Comparison of ENCODE assay signal across 21 cellular contexts in genomic region chr1:194117582-194117981, GRCh38.
DNase-seq lines count a peak whose midpoint lies in the region; ATAC-seq, FAIRE-seq and TF ChIP-seq lines count a peak whose summit lies in the region.
"Had no signal": no experiment of that assay in that cellular context is flagged by ENCODE, and none has a peak within 500 bp of the region (broad histone marks: within the 10 kb centered on the region; RNA-seq: fewer than 3 reads in every experiment).

No MANE protein-coding gene starts in this region.

- H3K4me2 ChIP-seq in KMS-11 (no peak overlapping the region), GM12878 (ENCODE audit: control insufficient read depth, insufficient read depth) (no peak overlapping the region), neural progenitor cell (no peak overlapping the region)

- H3K27ac ChIP-seq in KMS-11 (no peak overlapping the region), GM12878 (ENCODE audit: control insufficient read depth, insufficient read depth) (no peak overlapping the region), neural progenitor cell (no peak overlapping the region)
- H3K27ac ChIP-seq: left lung, right atrium auricular region, stomach had no signal

- no peaks in the 10 kb centered on the region for H3K36me3 Mint-ChIP-seq in neural progenitor cell
- H3K36me3 Mint-ChIP-seq: naive B cell had no signal

- DNase-seq in GM06990 (ENCODE audit: extremely low read depth, insufficient read length) (no peak), GM12878 (ENCODE audit: low read depth, low spot score) (no peak), neural progenitor cell (ENCODE audit: low spot score) (peak; percentile 39), kidney tubule cell (ENCODE audit: low spot score) (no peak), GM19238 (ENCODE audit: insufficient read length, low spot score) (no peak)
- DNase-seq: activated CD8-positive, alpha-beta memory T cell treated with anti-CD3 and anti-CD28 coated beads for 24 hours; activated naive CD4-positive, alpha-beta T cell; GF-D8; head of caudate nucleus; naive B cell; NCI-H1105; NCI-H510A treated with DMSO at 0.1 percent for 48 hours; SHP77 treated with DMSO at 0.1 percent for 48 hours; stomach had no signal

- H4K20me1 ChIP-seq in KMS-11 (ENCODE audit: insufficient read depth), result no peaks in the 10 kb centered on the region
- H4K20me1 ChIP-seq in GM12878 (ENCODE audit: control insufficient read depth, insufficient read depth), result no peaks in the 10 kb centered on the region
- H4K20me1 ChIP-seq in neural progenitor cell (ENCODE audit: low read depth), result no peaks in the 10 kb centered on the region

- peaks cover 2% of the 10 kb centered on the region for H3K27me3 Mint-ChIP-seq in neural progenitor cell (ENCODE audit: insufficient read depth, low read depth)

- H3K4me3 ChIP-seq in GM06990 (replicated peaks; ENCODE audit: low read depth, low read length), result no peak overlapping the region
- no peak overlapping the region for H3K4me3 ChIP-seq in KMS-11 (IDR thresholded peaks at IDR 0.05; ENCODE audit: insufficient read depth, low read depth, low read length)
- no peak overlapping the region for H3K4me3 ChIP-seq in GM12878
- H3K4me3 ChIP-seq in neural progenitor cell, result no peak overlapping the region
- H3K4me3 ChIP-seq: left lung, right atrium auricular region, stomach had no signal

- 48% methylated on average over 8 of the region's 8 CpGs for WGBS in GM12878 (ENCODE audit: insufficient coverage, insufficient replicate concordance, low lambda C conversion rate, missing lambda C conversion rate)

- H3K36me3 ChIP-seq in GM06990 (ENCODE audit: control insufficient read depth, insufficient read depth, low read length), result no peaks in the 10 kb centered on the region
- no peaks in the 10 kb centered on the region; the same call in 1 of the 2 replicates for H3K36me3 ChIP-seq in KMS-11 (ENCODE audit: insufficient read depth)
- no peaks in the 10 kb centered on the region for H3K36me3 ChIP-seq in GM12878 (ENCODE audit: control insufficient read depth in 2 of 2, insufficient read depth in 2 of 2, low read length in 1 of 2)
- no peaks in the 10 kb centered on the region for H3K36me3 ChIP-seq in neural progenitor cell
- H3K36me3 ChIP-seq: left lung, right atrium auricular region, stomach had no signal

- RAD21 ChIA-PET in GM12878 (lab: Charles Lee; ENCODE audit: unreplicated experiment), result no interaction called here

- SMC1A ChIA-PET in GM12878 (lab: Charles Lee; ENCODE audit: uncharacterized antibody, unreplicated experiment), result no interaction called here

- H3K9me3 Mint-ChIP-seq in neural progenitor cell, result no peaks in the 10 kb centered on the region

- H3K27ac Mint-ChIP-seq in neural progenitor cell, result no peak overlapping the region
- H3K27ac Mint-ChIP-seq: naive B cell had no signal

- TF ChIP-seq EP300 in GM12878 (IDR thresholded peaks at IDR 0.05; ENCODE audit: borderline replicate concordance in 1 of 2, control insufficient read depth in 1 of 2, low read depth in 2 of 2, low read length in 2 of 2), result no peak

- no peak overlapping the region for H3K4me3 Mint-ChIP-seq in neural progenitor cell

- FAIRE-seq in GM12878 (lab: Jason Lieb, UNC), result no peak
- FAIRE-seq: bronchial epithelial cell, HTR-8/SVneo had no signal

- H3K27me3 ChIP-seq in GM06990 (replicated peaks; ENCODE audit: control insufficient read depth, insufficient read depth, low read length), result no peaks in the 10 kb centered on the region
- no peaks in the 10 kb centered on the region for H3K27me3 ChIP-seq in KMS-11 (ENCODE audit: insufficient read depth, low read depth)
- H3K27me3 ChIP-seq in GM12878 (replicated peaks in 1 of 2; ENCODE audit: control insufficient read depth in 2 of 2, insufficient read depth in 2 of 2, low read length in 1 of 2), result no peaks in the 10 kb centered on the region
- H3K27me3 ChIP-seq in neural progenitor cell, result no peaks in the 10 kb centered on the region
- H3K27me3 ChIP-seq: left lung, right atrium auricular region, stomach had no signal

- BruUV-seq in GM12878 (replicated peaks; lab: Mats Ljungman, UMichigan), result no TSS peak

- no peaks in the 10 kb centered on the region for H3K79me2 ChIP-seq in KMS-11 (ENCODE audit: insufficient read depth, low read depth)
- H3K79me2 ChIP-seq in GM12878 (ENCODE audit: control insufficient read depth, insufficient read depth, low read length), result no peaks in the 10 kb centered on the region
- no peaks in the 10 kb centered on the region for H3K79me2 ChIP-seq in neural progenitor cell (ENCODE audit: low read depth)

- intact Hi-C loops in GM12878 (cut with micrococcal nuclease; ENCODE audit: unreplicated experiment), result no loop called here

- ATAC-seq in GM12878, result peak; percentile 68
- no peak for ATAC-seq in GM18520 (IDR thresholded peaks at IDR 0.05; ENCODE audit: unreplicated experiment)
- ATAC-seq in GM18517 (IDR thresholded peaks at IDR 0.05; ENCODE audit: unreplicated experiment), result no peak
- ATAC-seq: left lung had no signal

- no peak for TF ChIP-seq RAD21 in GM12878 (IDR thresholded peaks at IDR 0.05; ENCODE audit: insufficient read depth, low read depth, low read length)

- H3K4me1 ChIP-seq in KMS-11 (ENCODE audit: low read depth, poor library complexity, severe bottlenecking) (no peaks in the 10 kb centered on the region), GM12878 (ENCODE audit: control insufficient read depth, insufficient read depth, low read length) (no peaks in the 10 kb centered on the region), neural progenitor cell (no peaks in the 10 kb centered on the region)
- H3K4me1 ChIP-seq: left lung, right atrium auricular region, stomach had no signal

- TF ChIP-seq POLR2A in GM12878 (IDR thresholded peaks at IDR 0.05; ENCODE audit: low read depth, low read length), result no peak

- no peak overlapping the region for H3K9ac ChIP-seq in KMS-11
- no peak overlapping the region for H3K9ac ChIP-seq in GM12878 (ENCODE audit: control insufficient read depth, insufficient read depth, low read length)
- H3K9ac ChIP-seq in neural progenitor cell, result no peak overlapping the region

- TF ChIP-seq CTCF in GM06990 (IDR thresholded peaks at IDR 0.05; ENCODE audit: insufficient read depth, low read length, poor library complexity, severe bottlenecking), result peak; percentile 29
- 0 out of 2 replicates have a peak, but pooled peaks have one; percentile 16 for TF ChIP-seq CTCF in KMS-11 (conservative IDR thresholded peaks at IDR 0.05; ENCODE audit: low read depth, low read length)
- TF ChIP-seq CTCF in GM12878 (IDR thresholded peaks at IDR 0.05 in 2 of 3, conservative IDR thresholded peaks at IDR 0.05 in 1 of 3; ENCODE audit: control insufficient read depth in 2 of 3, extremely low read depth in 1 of 3, insufficient read depth in 1 of 3, low read depth in 3 of 3, low read length in 3 of 3), result peak in 1 of 3 experiments; percentile 8; a peak in 1 of 6 replicates
- peak; percentile 35 for TF ChIP-seq CTCF in neural progenitor cell (IDR thresholded peaks at IDR 0.05)

- H3F3A ChIP-seq in neural progenitor cell (ENCODE audit: low read depth), result no peaks in the 10 kb centered on the region

- H2AFZ ChIP-seq in KMS-11 (ENCODE audit: low read depth), result no peak overlapping the region
- no peak overlapping the region for H2AFZ ChIP-seq in GM12878 (ENCODE audit: control insufficient read depth, low read depth, low read length)
- H2AFZ ChIP-seq in neural progenitor cell (replicated peaks), result no peak overlapping the region

- in situ Hi-C loops in GM12878 (cut with MboI), result no loop called here

- POLR2A ChIA-PET in GM12878 (lab: Charles Lee), result no interaction called here

- H3K9me3 ChIP-seq in GM12878 (replicated peaks; ENCODE audit: control insufficient read depth, insufficient read depth, low read length) (no peaks in the 10 kb centered on the region), neural progenitor cell (ENCODE audit: low read depth) (no peaks in the 10 kb centered on the region)
- H3K9me3 ChIP-seq: left lung had no signal

- CTCF ChIA-PET in GM12878 (lab: Yijun Ruan, JAX), result no interaction called here

- no peaks in the 10 kb centered on the region for H3K4me1 Mint-ChIP-seq in neural progenitor cell
- H3K4me1 Mint-ChIP-seq: naive B cell had no signal

TF ChIP-seq in GM12878, 131 proteins besides CTCF, POLR2A, EP300 and RAD21:
- no peak for TF ChIP-seq ZNF24 (IDR thresholded peaks at IDR 0.05)
